Comparison of ENCODE assay signal across 31 cellular contexts in genomic region chr4:80846210-80846609, GRCh38.
"Had no signal": no experiment of that assay in that cellular context is flagged by ENCODE, and none has a peak within 500 bp of the region (broad histone marks: within the 10 kb centered on the region; RNA-seq: fewer than 3 reads in every experiment).

No MANE protein-coding gene starts in this region.

- H3K4me2 ChIP-seq: neural progenitor cell, smooth muscle cell had no signal

- ATAC-seq: natural killer cell; psoas muscle; right cardiac atrium; sciatic nerve; stimulated activated memory B cell treated with anti-CD40 and anti-IgM and Interleukin-4, amounts not matched to agents 10 μg/mL and 1 μg/mL and 100 μg/mL, for 72 hours; stimulated activated naive CD8-positive, alpha-beta T cell treated with anti-CD3 and anti-CD28 coated beads, Interleukin-15, amount 100 ng/mL, for 72 hours; stimulated activated naive CD8-positive, alpha-beta T cell treated with anti-CD3 and anti-CD28 coated beads, Interleukin-15, Interleukin-2, amounts not matched to agents 100 U/mL and 50 U/mL, for 24 hours; upper lobe of right lung had no signal

- H3K9ac ChIP-seq: neural progenitor cell, parathyroid adenoma had no signal

- H3K27ac ChIP-seq: neural progenitor cell, ovary, parathyroid adenoma, psoas muscle, skin epidermis, spleen, suprapubic skin, testis, tibial artery, transverse colon, upper lobe of right lung, uterus had no signal

- H3K79me2 ChIP-seq: parathyroid adenoma had no signal

- H2AFZ ChIP-seq: neural progenitor cell, parathyroid adenoma had no signal

- H3K9me3 ChIP-seq: ovary, psoas muscle, suprapubic skin, testis, tibial artery, transverse colon, upper lobe of right lung, uterus had no signal

- H3K4me1 Mint-ChIP-seq: natural killer cell; nephron; neural progenitor cell; stimulated activated memory B cell treated with anti-CD40 and anti-IgM and Interleukin-4, amounts not matched to agents 10 μg/mL and 1 μg/mL and 100 μg/mL, for 72 hours; stimulated activated naive CD8-positive, alpha-beta T cell treated with anti-CD3 and anti-CD28 coated beads, Interleukin-15, amount 100 ng/mL, for 72 hours had no signal

- DNase-seq: natural killer cell; occipital lobe; ovary; posterior cingulate gyrus; psoas muscle; right cardiac atrium; spleen; stimulated activated CD4-positive, alpha-beta T cell treated with anti-CD3 and anti-CD28 coated beads, Interleukin-12 subunit alpha, Interleukin-12 subunit beta, amount 100 ng/mL, for 4 hours; stimulated activated CD4-positive, alpha-beta T cell treated with anti-CD3 and anti-CD28 coated beads, Interleukin-1b, Interleukin-23, amount 100 ng/mL, for 48 hours; stimulated activated CD4-positive, alpha-beta T cell treated with anti-CD3 and anti-CD28 coated beads, Interleukin-4, amount 100 ng/mL, for 1 hour; stimulated activated CD4-positive, alpha-beta T cell treated with anti-CD3 and anti-CD28 coated beads, Interleukin-4, amount 100 ng/mL, for 4 hours; stimulated activated CD8-positive, alpha-beta memory T cell treated with anti-CD3 and anti-CD28 coated beads, Interleukin-4, amount 100 ng/mL, for 48 hours; stimulated activated naive CD4-positive, alpha-beta T cell; stimulated activated naive CD8-positive, alpha-beta T cell treated with anti-CD3 and anti-CD28 coated beads, Interleukin-15, amount 100 ng/mL, for 72 hours; stimulated activated naive CD8-positive, alpha-beta T cell treated with anti-CD3 and anti-CD28 coated beads, Interleukin-15, Interleukin-2, amounts not matched to agents 100 U/mL and 50 U/mL, for 24 hours; substantia nigra; testis; tibial artery; transverse colon; upper lobe of right lung; uterus had no signal

- H3K36me3 Mint-ChIP-seq: natural killer cell; neural progenitor cell; stimulated activated memory B cell treated with anti-CD40 and anti-IgM and Interleukin-4, amounts not matched to agents 10 μg/mL and 1 μg/mL and 100 μg/mL, for 72 hours; type B pancreatic cell had no signal

- H3K4me3 ChIP-seq: neural progenitor cell, ovary, psoas muscle, skin epidermis, smooth muscle cell, spleen, suprapubic skin, testis, tibial artery, transverse colon, upper lobe of right lung, uterus had no signal

- H3K27me3 Mint-ChIP-seq: stimulated activated memory B cell treated with anti-CD40 and anti-IgM and Interleukin-4, amounts not matched to agents 10 μg/mL and 1 μg/mL and 100 μg/mL, for 72 hours; stimulated activated naive CD8-positive, alpha-beta T cell treated with anti-CD3 and anti-CD28 coated beads, Interleukin-15, amount 100 ng/mL, for 72 hours; type B pancreatic cell had no signal

- H3K9me3 Mint-ChIP-seq: stimulated activated naive CD8-positive, alpha-beta T cell treated with anti-CD3 and anti-CD28 coated beads, Interleukin-15, amount 100 ng/mL, for 72 hours had no signal

- H3K4me1 ChIP-seq: neural progenitor cell, parathyroid adenoma, psoas muscle, spleen, suprapubic skin, testis, tibial artery, transverse colon, upper lobe of right lung, uterus had no signal

- H3K27ac Mint-ChIP-seq: natural killer cell; nephron; neural progenitor cell; progenitor cell of endocrine pancreas; stimulated activated memory B cell treated with anti-CD40 and anti-IgM and Interleukin-4, amounts not matched to agents 10 μg/mL and 1 μg/mL and 100 μg/mL, for 72 hours; stimulated activated naive CD8-positive, alpha-beta T cell treated with anti-CD3 and anti-CD28 coated beads, Interleukin-15, amount 100 ng/mL, for 72 hours; type B pancreatic cell had no signal

- H3K27me3 ChIP-seq: neural progenitor cell, ovary, spleen, suprapubic skin, testis, tibial artery, transverse colon, upper lobe of right lung, uterus had no signal

- H3K4me3 Mint-ChIP-seq: natural killer cell; nephron; neural progenitor cell; stimulated activated memory B cell treated with anti-CD40 and anti-IgM and Interleukin-4, amounts not matched to agents 10 μg/mL and 1 μg/mL and 100 μg/mL, for 72 hours; stimulated activated naive CD8-positive, alpha-beta T cell treated with anti-CD3 and anti-CD28 coated beads, Interleukin-15, amount 100 ng/mL, for 72 hours; type B pancreatic cell had no signal

- H3K36me3 ChIP-seq: neural progenitor cell, ovary, spleen, suprapubic skin, tibial artery, transverse colon, upper lobe of right lung, uterus had no signal
